Comparison of ENCODE assay signal across 2 cellular contexts in the genomic region with DNA sequence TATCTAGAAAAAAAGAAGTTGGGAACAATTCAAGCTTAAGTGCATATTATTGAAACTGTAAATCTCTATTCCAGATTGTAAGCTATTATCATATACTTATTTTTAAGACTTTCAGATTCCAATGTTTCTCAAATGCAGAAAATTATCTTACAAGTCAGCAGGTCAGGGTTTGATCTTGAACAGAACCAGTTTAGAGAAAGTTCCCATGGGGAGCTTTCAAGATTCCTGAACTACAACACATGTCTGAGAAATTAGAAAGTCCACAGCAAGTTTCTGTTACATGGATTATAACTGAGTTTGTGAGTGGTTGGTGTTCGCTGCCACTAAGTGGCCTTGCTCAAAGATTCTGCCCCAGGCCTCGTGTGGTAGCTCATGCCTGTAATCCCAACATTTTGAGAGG.
TF ChIP-seq lines count a peak whose summit lies in the region.

No MANE protein-coding gene starts in this region.

TF ChIP-seq in liver, 16 proteins besides CTCF, POLR2A, EP300 and RAD21:
- no peak for TF ChIP-seq GABPA (IDR thresholded peaks at IDR 0.05 in 1 of 2, conservative IDR thresholded peaks at IDR 0.05 in 1 of 2)
- TF ChIP-seq SP1 (IDR thresholded peaks at IDR 0.05), result no peak
- no peak for TF ChIP-seq NR2F2 (IDR thresholded peaks at IDR 0.05)
- no peak for TF ChIP-seq FOXA1 (IDR thresholded peaks at IDR 0.05)
- no peak for TF ChIP-seq MAX (IDR thresholded peaks at IDR 0.05)
- TF ChIP-seq JUND (IDR thresholded peaks at IDR 0.05), result no peak
- no peak for TF ChIP-seq HNF4A (conservative IDR thresholded peaks at IDR 0.05)
- TF ChIP-seq TAF1 (conservative IDR thresholded peaks at IDR 0.05), result no peak
- no peak for TF ChIP-seq RXRA (IDR thresholded peaks at IDR 0.05)
- TF ChIP-seq, protein P1, sequence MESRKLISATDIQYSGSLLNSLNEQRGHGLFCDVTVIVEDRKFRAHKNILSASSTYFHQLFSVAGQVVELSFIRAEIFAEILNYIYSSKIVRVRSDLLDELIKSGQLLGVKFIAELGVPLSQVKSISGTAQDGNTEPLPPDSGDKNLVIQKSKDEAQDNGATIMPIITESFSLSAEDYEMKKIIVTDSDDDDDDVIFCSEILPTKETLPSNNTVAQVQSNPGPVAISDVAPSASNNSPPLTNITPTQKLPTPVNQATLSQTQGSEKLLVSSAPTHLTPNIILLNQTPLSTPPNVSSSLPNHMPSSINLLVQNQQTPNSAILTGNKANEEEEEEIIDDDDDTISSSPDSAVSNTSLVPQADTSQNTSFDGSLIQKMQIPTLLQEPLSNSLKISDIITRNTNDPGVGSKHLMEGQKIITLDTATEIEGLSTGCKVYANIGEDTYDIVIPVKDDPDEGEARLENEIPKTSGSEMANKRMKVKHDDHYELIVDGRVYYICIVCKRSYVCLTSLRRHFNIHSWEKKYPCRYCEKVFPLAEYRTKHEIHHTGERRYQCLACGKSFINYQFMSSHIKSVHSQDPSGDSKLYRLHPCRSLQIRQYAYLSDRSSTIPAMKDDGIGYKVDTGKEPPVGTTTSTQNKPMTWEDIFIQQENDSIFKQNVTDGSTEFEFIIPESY (IDR thresholded peaks at IDR 0.05), result no peak
- no peak for TF ChIP-seq HNF4G (IDR thresholded peaks at IDR 0.05)
- TF ChIP-seq, protein P2, sequence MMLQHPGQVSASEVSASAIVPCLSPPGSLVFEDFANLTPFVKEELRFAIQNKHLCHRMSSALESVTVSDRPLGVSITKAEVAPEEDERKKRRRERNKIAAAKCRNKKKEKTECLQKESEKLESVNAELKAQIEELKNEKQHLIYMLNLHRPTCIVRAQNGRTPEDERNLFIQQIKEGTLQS (IDR thresholded peaks at IDR 0.05), result no peak

TF ChIP-seq in HepG2, 621 proteins besides CTCF, POLR2A, EP300 and RAD21:
- TF ChIP-seq SMAD1 (CRISPR knock-in tag; IDR thresholded peaks at IDR 0.05; ENCODE audit: borderline replicate concordance, low read depth) (no peak), RAD51 (IDR thresholded peaks at IDR 0.05; ENCODE audit: borderline replicate concordance) (no peak), ZBTB25 (CRISPR knock-in tag; IDR thresholded peaks at IDR 0.05) (no peak), NFE2L2 (IDR thresholded peaks at IDR 0.05; ENCODE audit: low read length) (no peak), RFX1 (IDR thresholded peaks at IDR 0.05) (no peak), ZNF274 (CRISPR knock-in tag; IDR thresholded peaks at IDR 0.05) (no peak), MBNL3 (CRISPR knock-in tag; conservative IDR thresholded peaks at IDR 0.05) (no peak), HHEX (CRISPR knock-in tag; IDR thresholded peaks at IDR 0.05) (no peak), PCBP2 (optimal IDR thresholded peaks at IDR 0.05; ENCODE audit: low read depth, low read length, poor library complexity, severe bottlenecking) (no peak), ZNF549 (CRISPR knock-in tag; IDR thresholded peaks at IDR 0.05) (no peak), ZNF567 (CRISPR knock-in tag; IDR thresholded peaks at IDR 0.05; ENCODE audit: borderline replicate concordance) (no peak), REPIN1 (CRISPR knock-in tag; IDR thresholded peaks at IDR 0.05; ENCODE audit: borderline replicate concordance, low read depth) (no peak), ZSCAN31 (CRISPR knock-in tag; IDR thresholded peaks at IDR 0.05; ENCODE audit: low read depth) (no peak), RBAK (CRISPR knock-in tag; IDR thresholded peaks at IDR 0.05) (no peak), MBD4 (IDR thresholded peaks at IDR 0.05; ENCODE audit: borderline replicate concordance, low read length) (no peak)
